In genomic region chr5:173028811-173029327, GRCh38 we compare ENCODE assay signal across 12 cellular contexts. TPM values are rescaled to one million over a fixed set of nuclear protein-coding genes. Genes with fewer than 3 reads are reported as not detected.
DNase-seq lines count a peak whose midpoint lies in the region; ATAC-seq and TF ChIP-seq lines count a peak whose summit lies in the region.
"Had no signal": no experiment of that assay in that cellular context is flagged by ENCODE, and none has a peak within 500 bp of the region (broad histone marks: within the 10 kb centered on the region; RNA-seq: fewer than 3 reads in every experiment).

No MANE protein-coding gene starts in this region.

- 69% methylated on average over 4 of the region's 4 CpGs for WGBS in suprapubic skin
- 95% methylated on average over 4 of the region's 4 CpGs for WGBS in smooth muscle cell (ENCODE audit: low lambda C conversion rate)

- ATAC-seq in GM19463 (IDR thresholded peaks at IDR 0.05; ENCODE audit: unreplicated experiment) (peak; percentile 27), WTC11 (peak; percentile 41)
- ATAC-seq: activated CD8-positive, alpha-beta T cell treated with anti-CD3 and anti-CD28 coated beads, Interleukin-2, amount 10 ng/mL, durations not matched to agents 7 days and 5 days; stimulated activated effector memory CD8-positive, alpha-beta T cell treated with anti-CD3 and anti-CD28 coated beads, Interleukin-12 subunit alpha, Interleukin-12 subunit beta, amount 100 ng/mL, for 72 hours had no signal

- POLR2A ChIA-PET in WTC11 (lab: Charles Lee): no interaction called here

- peaks cover 88% of the 10 kb centered on the region for H4K20me1 ChIP-seq in smooth muscle cell (ENCODE audit: low read depth)

- H3K9me3 Mint-ChIP-seq in WTC11: no peaks in the 10 kb centered on the region
- H3K9me3 Mint-ChIP-seq: nephron progenitor cell; stimulated activated effector memory CD8-positive, alpha-beta T cell treated with anti-CD3 and anti-CD28 coated beads, Interleukin-12 subunit alpha, Interleukin-12 subunit beta, amount 100 ng/mL, for 72 hours had no signal

- H3K4me3 ChIP-seq in suprapubic skin (no peak overlapping the region), smooth muscle cell (no peak overlapping the region)
- H3K4me3 ChIP-seq: hepatocyte had no signal

- H3K4me1 Mint-ChIP-seq in WTC11: no peaks in the 10 kb centered on the region
- H3K4me1 Mint-ChIP-seq: nephron progenitor cell; stimulated activated effector memory CD8-positive, alpha-beta T cell treated with anti-CD3 and anti-CD28 coated beads, Interleukin-12 subunit alpha, Interleukin-12 subunit beta, amount 100 ng/mL, for 72 hours had no signal

- H3K27ac Mint-ChIP-seq in WTC11: no peak overlapping the region
- H3K27ac Mint-ChIP-seq: activated CD8-positive, alpha-beta T cell treated with anti-CD3 and anti-CD28 coated beads, Interleukin-2, amount 10 ng/mL, durations not matched to agents 7 days and 5 days; nephron progenitor cell; stimulated activated effector memory CD8-positive, alpha-beta T cell treated with anti-CD3 and anti-CD28 coated beads, Interleukin-12 subunit alpha, Interleukin-12 subunit beta, amount 100 ng/mL, for 72 hours had no signal

- TF ChIP-seq EP300 in suprapubic skin (IDR thresholded peaks at IDR 0.05): no peak

- no peak overlapping the region for H3K9ac ChIP-seq in smooth muscle cell (ENCODE audit: low read depth)

- H3K4me1 ChIP-seq in suprapubic skin (peaks cover 16% of the 10 kb centered on the region), smooth muscle cell (ENCODE audit: low read depth) (no peaks in the 10 kb centered on the region)

- no peaks in the 10 kb centered on the region for H3K9me3 ChIP-seq in suprapubic skin
- no peaks in the 10 kb centered on the region for H3K9me3 ChIP-seq in smooth muscle cell (replicated peaks; ENCODE audit: low read depth)

- H2AFZ ChIP-seq in smooth muscle cell (ENCODE audit: low read depth): no peak overlapping the region
- H2AFZ ChIP-seq: hepatocyte had no signal

- no peak overlapping the region for H3K4me3 Mint-ChIP-seq in WTC11
- H3K4me3 Mint-ChIP-seq: activated CD8-positive, alpha-beta T cell treated with anti-CD3 and anti-CD28 coated beads, Interleukin-2, amount 10 ng/mL, durations not matched to agents 7 days and 5 days; nephron progenitor cell; stimulated activated effector memory CD8-positive, alpha-beta T cell treated with anti-CD3 and anti-CD28 coated beads, Interleukin-12 subunit alpha, Interleukin-12 subunit beta, amount 100 ng/mL, for 72 hours had no signal

- H3K27me3 ChIP-seq in suprapubic skin (no peaks in the 10 kb centered on the region), smooth muscle cell (ENCODE audit: low read depth) (no peaks in the 10 kb centered on the region)
- H3K27me3 ChIP-seq: hepatocyte had no signal

- H3K36me3 Mint-ChIP-seq in WTC11: peaks cover 3% of the 10 kb centered on the region

- H3K4me2 ChIP-seq in smooth muscle cell: no peak overlapping the region
- H3K4me2 ChIP-seq: hepatocyte had no signal

- peaks cover 55% of the 10 kb centered on the region for H3K79me2 ChIP-seq in smooth muscle cell (ENCODE audit: low read depth)

- H3F3A ChIP-seq in smooth muscle cell (ENCODE audit: low read depth): peaks cover 3% of the 10 kb centered on the region

- H3K27ac ChIP-seq in suprapubic skin: peak overlapping the region; percentile 20
- no peak overlapping the region for H3K27ac ChIP-seq in smooth muscle cell (ENCODE audit: low read depth)

- H3K36me3 ChIP-seq in suprapubic skin (peaks cover 3% of the 10 kb centered on the region), smooth muscle cell (ENCODE audit: low read depth) (no peaks in the 10 kb centered on the region)

- no peaks in the 10 kb centered on the region for H3K27me3 Mint-ChIP-seq in WTC11 (ENCODE audit: low read depth)

- TF ChIP-seq CTCF in WTC11 (IDR thresholded peaks at IDR 0.05) (no peak), suprapubic skin (IDR thresholded peaks at IDR 0.05) (no peak), smooth muscle cell (IDR thresholded peaks at IDR 0.05; ENCODE audit: borderline replicate concordance, insufficient read depth, poor library complexity, severe bottlenecking) (no peak)

- DNase-seq in WTC11 (ENCODE audit: low spot score) (no peak), kidney glomerular epithelial cell (lab: John Stamatoyannopoulos, UW) (peak; percentile 38), suprapubic skin (ENCODE audit: low spot score in 2 of 2) (no peak), AML-193 (lab: John Stamatoyannopoulos, UW) (no peak), RPMI8226 (no peak), smooth muscle cell (lab: John Stamatoyannopoulos, UW; ENCODE audit: unreplicated experiment) (no peak)
- DNase-seq in effector CD4-positive, alpha-beta T cell: no peak
- DNase-seq: activated CD8-positive, alpha-beta T cell treated with anti-CD3 and anti-CD28 coated beads, Interleukin-2, amount 10 ng/mL, durations not matched to agents 7 days and 5 days; nephron progenitor cell had no signal

- TF ChIP-seq POLR2A in suprapubic skin (IDR thresholded peaks at IDR 0.05): no peak

- CTCF ChIA-PET in WTC11 (lab: Charles Lee): no interaction called here

TF ChIP-seq in WTC11, 78 proteins besides CTCF, POLR2A, EP300 and RAD21 (continues in another document):
- TF ChIP-seq ZNF121 (CRISPR knock-in tag; IDR thresholded peaks at IDR 0.05): no peak
- no peak for TF ChIP-seq AFF4 (CRISPR knock-in tag; IDR thresholded peaks at IDR 0.05; ENCODE audit: borderline replicate concordance)
- TF ChIP-seq GRHL2 (CRISPR knock-in tag; IDR thresholded peaks at IDR 0.05; ENCODE audit: insufficient replicate concordance, severe bottlenecking): no peak
- no peak for TF ChIP-seq MYBL2 (CRISPR knock-in tag; IDR thresholded peaks at IDR 0.05)
- TF ChIP-seq ZNF416 (CRISPR knock-in tag; IDR thresholded peaks at IDR 0.05): no peak
- no peak for TF ChIP-seq ETV6 (CRISPR knock-in tag; IDR thresholded peaks at IDR 0.05)
- no peak for TF ChIP-seq OVOL2 (CRISPR knock-in tag; IDR thresholded peaks at IDR 0.05; ENCODE audit: borderline replicate concordance)
- no peak for TF ChIP-seq ELF4 (CRISPR knock-in tag; IDR thresholded peaks at IDR 0.05; ENCODE audit: low read depth)
- no peak for TF ChIP-seq TEAD1 (CRISPR knock-in tag; IDR thresholded peaks at IDR 0.05)
- TF ChIP-seq PRDM15 (CRISPR knock-in tag; IDR thresholded peaks at IDR 0.05): no peak

RNA-seq across cellular contexts. Expression of gene CREBRF, which starts 27.3 kb away (rescaled TPM):
- total RNA-seq in WTC11 (2021) (5.7 to 7.2 TPM (median 6.3 TPM) in 3 replicates), suprapubic skin (10 to 100 TPM; 21.8 to 65.5 (median 28.5) TPM), smooth muscle cell (11.3 and 18.5 TPM in 2 replicates)
- polyA plus RNA-seq in smooth muscle cell: 6.9 and 8.1 TPM in 2 replicates

RNA-seq across cellular contexts. Expression of gene ATP6V0E1, which starts 45.3 kb away (rescaled TPM):
- total RNA-seq in WTC11 (2021) (72.7 to 80.9 TPM (median 77.1 TPM) in 3 replicates), suprapubic skin (10 to 100 TPM; 73.7 to 91.3 (median 82.1) TPM), smooth muscle cell (201 and 247 TPM in 2 replicates)
- polyA plus RNA-seq in smooth muscle cell: 431 and 445 TPM in 2 replicates
